9 cellular contexts compared by ENCODE assay signal in the genomic region with DNA sequence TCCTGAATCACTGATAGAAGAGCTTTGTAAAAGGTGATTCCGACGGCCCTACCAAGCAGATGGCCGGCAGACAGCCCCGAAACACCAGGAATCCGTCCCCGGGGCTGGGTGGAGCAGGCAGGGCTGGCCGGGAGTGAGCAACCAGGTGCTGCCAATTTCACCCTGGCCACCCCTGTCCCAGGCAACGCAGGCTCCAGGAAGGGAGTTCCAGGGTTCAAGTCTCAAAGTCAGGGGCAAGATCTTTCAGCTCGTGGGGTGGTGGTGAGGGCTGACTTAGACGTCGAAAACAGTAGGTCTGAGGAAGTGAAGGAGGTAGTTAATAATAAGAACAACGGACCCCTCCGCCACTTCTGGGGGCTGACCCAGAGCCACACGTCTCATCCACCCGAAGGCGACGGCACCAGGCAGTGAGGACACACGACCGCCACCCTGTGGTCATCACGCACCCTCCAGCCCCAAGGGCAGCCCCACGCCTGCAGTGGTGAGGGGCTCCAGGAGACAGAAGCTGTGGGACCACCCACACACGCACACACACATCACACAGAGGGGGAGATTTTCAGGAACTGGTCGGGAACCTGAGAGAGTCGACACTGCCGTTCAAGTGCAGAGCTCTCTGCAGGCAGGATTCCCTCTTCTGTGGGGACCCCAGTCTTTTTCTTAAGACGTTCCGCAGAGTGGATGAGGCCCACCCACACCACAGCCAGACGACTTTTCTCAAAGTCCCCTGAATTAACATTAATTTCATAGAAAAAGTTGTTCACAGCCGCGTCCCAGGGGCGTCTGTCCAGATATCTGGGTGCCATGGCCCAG.
A peak's percentile ranks its signal among the peaks of the same experiment; 100 is the strongest.
DNase-seq lines count a peak whose midpoint lies in the region; ATAC-seq and TF ChIP-seq lines count a peak whose summit lies in the region.
"Had no signal": no experiment of that assay in that cellular context is flagged by ENCODE, and none has a peak within 500 bp of the region (broad histone marks: within the 10 kb centered on the region; RNA-seq: fewer than 3 reads in every experiment).

No MANE protein-coding gene starts in this region.

- BruUV-seq in HCT116 (replicated peaks; lab: Mats Ljungman, UMichigan), result no TSS peak
- BruUV-seq in PC-9 (replicated peaks; lab: Mats Ljungman, UMichigan), result no TSS peak

- peak in 1 of 3 experiments; percentile 38; a peak in 2 of 6 replicates for TF ChIP-seq CTCF in HCT116 (IDR thresholded peaks at IDR 0.05 in 2 of 3, conservative IDR thresholded peaks at IDR 0.05 in 1 of 3; ENCODE audit: borderline replicate concordance in 1 of 3, insufficient read depth in 1 of 3, low read depth in 2 of 3, low read length in 2 of 3)
- peak; percentile 34 for TF ChIP-seq CTCF in astrocyte of the spinal cord (IDR thresholded peaks at IDR 0.05; ENCODE audit: low read depth, low read length)
- no peak for TF ChIP-seq CTCF in lower lobe of right lung (IDR thresholded peaks at IDR 0.05)
- TF ChIP-seq CTCF in PC-9 (conservative IDR thresholded peaks at IDR 0.05), result no peak
- TF ChIP-seq CTCF in uterus (IDR thresholded peaks at IDR 0.05), result no peak

- H3K4me1 ChIP-seq in HCT116 (ENCODE audit: control insufficient read depth in 1 of 2, insufficient read depth in 2 of 2, low read length in 2 of 2) (no peaks in the 10 kb centered on the region), lower lobe of right lung (peaks cover 8% of the 10 kb centered on the region), PC-9 (replicated peaks; ENCODE audit: insufficient read depth) (no peaks in the 10 kb centered on the region), uterus (no peaks in the 10 kb centered on the region)

- H3K79me2 ChIP-seq in HCT116 (ENCODE audit: insufficient read depth, low read length) (no peaks in the 10 kb centered on the region), PC-9 (ENCODE audit: low read depth) (no peaks in the 10 kb centered on the region)

- peak; percentile 38 for DNase-seq in Daoy (ENCODE audit: low read depth)
- DNase-seq in HCT116 (ENCODE audit: low read depth, low spot score), result no peak
- no peak for DNase-seq in astrocyte of the spinal cord (ENCODE audit: low read depth, low spot score)
- no peak for DNase-seq in lower lobe of right lung
- no peak for DNase-seq in PC-9
- no peak for DNase-seq in uterus
- DNase-seq in ureter (ENCODE audit: low spot score), result no peak

- no peak for TF ChIP-seq RAD21 in HCT116 (IDR thresholded peaks at IDR 0.05; ENCODE audit: low read depth)

- in situ Hi-C loops in astrocyte of the spinal cord (cut with HindIII; ENCODE audit: low sequenced_read_pairs), result no loop called here

- H3K9me2 ChIP-seq in HCT116 (ENCODE audit: insufficient read depth), result no peaks in the 10 kb centered on the region
- no peaks in the 10 kb centered on the region for H3K9me2 ChIP-seq in PC-9 (ENCODE audit: insufficient read depth)

- intact Hi-C loops in HCT116 (cut with micrococcal nuclease), result loop anchor here (10.0 kb wide), 1 partner anchor 909 kb away; no protein-coding TSS in a partner anchor
- intact Hi-C loops in lower lobe of right lung (cut with DNase I), result no loop called here
- intact Hi-C loops in PC-9 (cut with micrococcal nuclease; ENCODE audit: unreplicated experiment), result no loop called here
- intact Hi-C loops in uterus (cut with DNase I; ENCODE audit: low total_unique reads), result no loop called here

- RAD21 ChIA-PET in HCT116 (lab: Charles Lee; ENCODE audit: low non-redundant PET in 1 of 2, low total read pairs in 2 of 2, uncharacterized antibody in 2 of 2, unreplicated experiment in 2 of 2), result interaction anchor here (0.9 to 1.1 kb wide), 3 partner anchors 938 to 969 kb away, joined by 3 to 7 read pairs (median 6); no protein-coding TSS in a partner anchor

- H3K27me3 ChIP-seq in HCT116 (ENCODE audit: insufficient read depth, low read length) (no peaks in the 10 kb centered on the region), lower lobe of right lung (ENCODE audit: low read depth) (peaks cover 54% of the 10 kb centered on the region), PC-9 (ENCODE audit: insufficient read depth, low read depth) (peaks cover 93% of the 10 kb centered on the region), uterus (peaks cover 0 to 11% of the 10 kb centered on the region in 2 donors)

- H3K36me3 ChIP-seq in HCT116 (ENCODE audit: control insufficient read depth in 1 of 2, insufficient read depth in 2 of 2, low read length in 2 of 2) (no peaks in the 10 kb centered on the region), lower lobe of right lung (no peaks in the 10 kb centered on the region), PC-9 (ENCODE audit: low read depth) (no peaks in the 10 kb centered on the region), uterus (no peaks in the 10 kb centered on the region)
- H3K36me3 ChIP-seq: neutrophil had no signal

- no peak overlapping the region for H3K9ac ChIP-seq in HCT116 (ENCODE audit: low read length)

- TF ChIP-seq POLR2A in HCT116 (IDR thresholded peaks at IDR 0.05; ENCODE audit: borderline replicate concordance, extremely low read depth, insufficient read depth, insufficient read length) (no peak), uterus (IDR thresholded peaks at IDR 0.05) (no peak)

- H3K27ac ChIP-seq in HCT116 (ENCODE audit: low read depth, low read length), result no peak overlapping the region
- H3K27ac ChIP-seq in lower lobe of right lung, result no peak overlapping the region
- H3K27ac ChIP-seq in PC-9, result no peak overlapping the region
- H3K27ac ChIP-seq in uterus, result no peak overlapping the region
- H3K27ac ChIP-seq: neutrophil had no signal

- no peak overlapping the region for H2AFZ ChIP-seq in HCT116 (ENCODE audit: low read depth, low read length, poor library complexity, severe bottlenecking)
- no peak overlapping the region for H2AFZ ChIP-seq in PC-9

- peaks cover 0 to 9% of the 10 kb centered on the region in 2 experiments; a peak in 1 of 4 replicates for H3K9me3 ChIP-seq in HCT116 (ENCODE audit: control insufficient read depth in 1 of 2, insufficient read depth in 1 of 2, low read depth in 1 of 2, low read length in 2 of 2)
- peaks cover 5% of the 10 kb centered on the region for H3K9me3 ChIP-seq in lower lobe of right lung
- no peaks in the 10 kb centered on the region; the same call in 1 of the 2 replicates for H3K9me3 ChIP-seq in PC-9 (ENCODE audit: insufficient read depth, low read depth)
- H3K9me3 ChIP-seq in uterus, result no peaks in the 10 kb centered on the region
- H3K9me3 ChIP-seq: neutrophil had no signal

- no peak overlapping the region for H3K4me2 ChIP-seq in HCT116 (ENCODE audit: low read length)
- no peak overlapping the region for H3K4me2 ChIP-seq in PC-9

- ATAC-seq in HCT116, result peak; percentile 48
- ATAC-seq in lower lobe of right lung, result peak; percentile 47 to 59
- ATAC-seq in GM19351 (IDR thresholded peaks at IDR 0.05; ENCODE audit: unreplicated experiment), result no peak

- no peaks in the 10 kb centered on the region for H3F3A ChIP-seq in PC-9 (ENCODE audit: insufficient read depth, low read depth)

- H3K4me3 ChIP-seq in HCT116 (replicated peaks in 1 of 2; ENCODE audit: low read depth in 1 of 2, low read length in 2 of 2), result no peak overlapping the region
- no peak overlapping the region for H3K4me3 ChIP-seq in astrocyte of the spinal cord (ENCODE audit: low read depth, low read length)
- H3K4me3 ChIP-seq in lower lobe of right lung, result no peak overlapping the region
- H3K4me3 ChIP-seq in PC-9, result no peak overlapping the region
- H3K4me3 ChIP-seq in uterus, result no peak overlapping the region

- POLR2A ChIA-PET in HCT116 (lab: Charles Lee) (no interaction called here), PC-9 (lab: Charles Lee; ENCODE audit: unreplicated experiment) (no interaction called here)

- H4K20me1 ChIP-seq in HCT116 (ENCODE audit: insufficient read depth), result no peaks in the 10 kb centered on the region
- H4K20me1 ChIP-seq in PC-9 (ENCODE audit: insufficient read depth), result no peaks in the 10 kb centered on the region

- CTCF ChIA-PET in HCT116 (lab: Charles Lee), result interaction anchor here (1.0 to 3.3 kb wide), 4 partner anchors 217 to 969 kb away, joined by 3 to 26 read pairs (median 11); no protein-coding TSS in a partner anchor
- CTCF ChIA-PET in PC-9 (lab: Charles Lee), result interaction anchor here (0.6 to 1.0 kb wide), 2 partner anchors 969 to 1900 kb away, joined by 3 to 5 read pairs; no protein-coding TSS in a partner anchor

TF ChIP-seq in HCT116, 20 proteins besides CTCF, POLR2A, EP300 and RAD21 (continues in another document):
- TF ChIP-seq EZH2 (IDR thresholded peaks at IDR 0.05) (no peak), YY1 (IDR thresholded peaks at IDR 0.05; ENCODE audit: extremely low read depth, insufficient replicate concordance, low read depth, low read length) (no peak), ZFX (IDR thresholded peaks at IDR 0.05) (no peak), JUND (IDR thresholded peaks at IDR 0.05) (no peak), SIN3A (IDR thresholded peaks at IDR 0.05; ENCODE audit: low read depth) (no peak), FOSL1 (IDR thresholded peaks at IDR 0.05; ENCODE audit: low read depth) (no peak), CEBPB (IDR thresholded peaks at IDR 0.05; ENCODE audit: low read depth) (no peak), ELF1 (IDR thresholded peaks at IDR 0.05; ENCODE audit: borderline replicate concordance, low read depth) (no peak), POLR2AphosphoS5 (IDR thresholded peaks at IDR 0.05; ENCODE audit: low read depth, low read length) (no peak), ZNF274 (IDR thresholded peaks at IDR 0.05; ENCODE audit: low read depth, low read length) (no peak), EGR1 (IDR thresholded peaks at IDR 0.05; ENCODE audit: low read depth) (no peak)
- TF ChIP-seq, protein P1, sequence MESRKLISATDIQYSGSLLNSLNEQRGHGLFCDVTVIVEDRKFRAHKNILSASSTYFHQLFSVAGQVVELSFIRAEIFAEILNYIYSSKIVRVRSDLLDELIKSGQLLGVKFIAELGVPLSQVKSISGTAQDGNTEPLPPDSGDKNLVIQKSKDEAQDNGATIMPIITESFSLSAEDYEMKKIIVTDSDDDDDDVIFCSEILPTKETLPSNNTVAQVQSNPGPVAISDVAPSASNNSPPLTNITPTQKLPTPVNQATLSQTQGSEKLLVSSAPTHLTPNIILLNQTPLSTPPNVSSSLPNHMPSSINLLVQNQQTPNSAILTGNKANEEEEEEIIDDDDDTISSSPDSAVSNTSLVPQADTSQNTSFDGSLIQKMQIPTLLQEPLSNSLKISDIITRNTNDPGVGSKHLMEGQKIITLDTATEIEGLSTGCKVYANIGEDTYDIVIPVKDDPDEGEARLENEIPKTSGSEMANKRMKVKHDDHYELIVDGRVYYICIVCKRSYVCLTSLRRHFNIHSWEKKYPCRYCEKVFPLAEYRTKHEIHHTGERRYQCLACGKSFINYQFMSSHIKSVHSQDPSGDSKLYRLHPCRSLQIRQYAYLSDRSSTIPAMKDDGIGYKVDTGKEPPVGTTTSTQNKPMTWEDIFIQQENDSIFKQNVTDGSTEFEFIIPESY (IDR thresholded peaks at IDR 0.05; ENCODE audit: extremely low read depth, insufficient replicate concordance, low read length), result no peak
